ENCODE assay signal across 1 cellular context in the genomic region with DNA sequence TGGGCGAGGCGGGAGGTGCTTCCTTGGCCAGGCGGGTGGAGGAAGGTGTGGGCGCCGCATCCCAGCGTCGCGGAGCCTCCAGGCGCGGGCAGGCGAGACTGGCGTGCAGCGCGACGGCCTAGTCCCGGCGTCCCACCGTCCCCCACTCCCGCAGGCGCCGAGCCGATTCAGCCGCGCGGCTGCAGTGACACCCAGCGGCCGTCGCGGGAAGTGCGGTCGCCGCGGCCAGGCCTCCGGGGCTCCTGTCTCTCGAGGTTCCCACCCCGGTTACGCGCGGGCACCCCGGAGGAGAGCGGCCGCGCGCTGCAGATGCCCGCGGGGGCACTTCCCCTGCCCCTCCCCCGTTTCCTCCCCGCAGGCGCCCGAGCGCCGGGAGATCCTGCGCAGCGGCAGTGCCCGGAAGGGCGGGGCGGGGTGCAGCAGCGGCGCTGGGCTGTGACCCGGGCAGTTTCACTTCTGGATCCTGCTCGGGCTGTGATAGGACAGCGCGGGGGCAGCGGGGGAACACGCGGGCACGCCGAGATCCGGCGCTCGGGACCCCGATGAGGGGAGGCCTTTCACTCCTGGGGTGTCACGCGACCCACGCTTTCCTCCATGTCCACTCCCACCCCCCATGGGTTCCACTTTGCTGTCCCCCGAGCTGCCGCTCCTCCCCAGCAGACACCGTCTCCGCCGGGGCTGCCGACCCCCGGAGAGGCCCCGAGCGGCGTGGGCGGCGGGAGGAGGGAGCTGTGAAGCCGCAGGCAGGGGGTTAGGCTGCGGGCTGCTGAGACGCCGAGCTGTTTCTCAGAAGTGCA.
A peak's percentile ranks its signal among the peaks of the same experiment; 100 is the strongest.
TF ChIP-seq lines count a peak whose summit lies in the region.

No MANE protein-coding gene starts in this region.

TF ChIP-seq in IMR-90, 13 proteins besides CTCF, POLR2A, EP300 and RAD21:
- TF ChIP-seq FOS (IDR thresholded peaks at IDR 0.05; ENCODE audit: low read depth, low read length) (no peak), MAZ (IDR thresholded peaks at IDR 0.05; ENCODE audit: borderline replicate concordance, low read depth, low read length) (peak; percentile 86), USF2 (IDR thresholded peaks at IDR 0.05; ENCODE audit: low read depth, low read length) (0 out of 2 replicates have a peak, but pooled peaks have one; percentile 16), BHLHE40 (IDR thresholded peaks at IDR 0.05; ENCODE audit: low read depth, low read length) (0 out of 2 replicates have a peak, but pooled peaks have one; percentile 4), SMC3 (IDR thresholded peaks at IDR 0.05; ENCODE audit: low read depth, low read length) (peak; percentile 69), MAFK (IDR thresholded peaks at IDR 0.05; ENCODE audit: low read depth, low read length) (no peak), CHD1 (IDR thresholded peaks at IDR 0.05; ENCODE audit: low read depth, low read length) (no peak), RFX5 (IDR thresholded peaks at IDR 0.05; ENCODE audit: low read depth, low read length) (no peak), CEBPB (IDR thresholded peaks at IDR 0.05; ENCODE audit: low read depth, low read length) (no peak), NFE2L2 (IDR thresholded peaks at IDR 0.05; ENCODE audit: low read depth, low read length) (no peak), MXI1 (IDR thresholded peaks at IDR 0.05; ENCODE audit: borderline replicate concordance, low read depth, low read length) (0 out of 2 replicates have a peak, but pooled peaks have one; percentile 31), RCOR1 (IDR thresholded peaks at IDR 0.05; ENCODE audit: insufficient replicate concordance, low read length) (no peak)
- TF ChIP-seq, protein P1, sequence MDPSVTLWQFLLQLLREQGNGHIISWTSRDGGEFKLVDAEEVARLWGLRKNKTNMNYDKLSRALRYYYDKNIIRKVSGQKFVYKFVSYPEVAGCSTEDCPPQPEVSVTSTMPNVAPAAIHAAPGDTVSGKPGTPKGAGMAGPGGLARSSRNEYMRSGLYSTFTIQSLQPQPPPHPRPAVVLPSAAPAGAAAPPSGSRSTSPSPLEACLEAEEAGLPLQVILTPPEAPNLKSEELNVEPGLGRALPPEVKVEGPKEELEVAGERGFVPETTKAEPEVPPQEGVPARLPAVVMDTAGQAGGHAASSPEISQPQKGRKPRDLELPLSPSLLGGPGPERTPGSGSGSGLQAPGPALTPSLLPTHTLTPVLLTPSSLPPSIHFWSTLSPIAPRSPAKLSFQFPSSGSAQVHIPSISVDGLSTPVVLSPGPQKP (IDR thresholded peaks at IDR 0.05; ENCODE audit: borderline replicate concordance, low read depth, low read length): no peak
